Comparison of ENCODE assay signal across 8 cellular contexts in the genomic region with DNA sequence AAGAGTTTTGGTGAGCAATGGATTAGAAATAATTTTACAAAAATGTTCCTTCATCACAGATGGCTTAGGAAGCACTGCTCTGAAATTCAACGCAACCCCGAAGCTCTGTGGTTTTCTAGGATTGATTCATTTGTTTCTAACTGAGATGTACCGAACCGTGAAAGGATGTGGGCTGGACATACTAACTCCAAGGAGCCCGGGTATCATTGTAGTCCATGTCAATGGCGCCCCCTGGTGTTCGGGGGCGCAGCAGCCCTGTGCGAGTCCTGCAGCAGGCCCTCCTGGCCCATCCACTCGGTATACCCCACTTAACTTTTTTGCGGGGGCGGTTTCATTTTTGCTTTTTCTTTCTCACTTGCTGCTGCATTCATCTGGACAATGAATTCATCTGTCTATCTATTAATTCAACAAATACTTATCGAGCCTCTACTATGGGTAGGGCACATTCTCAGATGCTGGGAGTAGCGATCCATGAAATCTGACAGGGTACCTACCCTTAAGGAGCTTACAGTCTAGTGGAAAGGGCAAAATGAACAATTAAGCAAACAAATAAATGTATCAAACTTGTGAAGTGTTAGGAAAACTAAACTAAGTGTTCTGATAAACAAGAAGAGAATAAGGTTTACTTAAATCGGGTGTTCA. TPM values are rescaled to one million over a fixed set of nuclear protein-coding genes. Genes with fewer than 3 reads are reported as not detected.
A peak's percentile ranks its signal among the peaks of the same experiment; 100 is the strongest.
DNase-seq lines count a peak whose midpoint lies in the region; ATAC-seq and FAIRE-seq lines count a peak whose summit lies in the region.

No MANE protein-coding gene starts in this region.

- no peaks in the 10 kb centered on the region for H3K27me3 ChIP-seq in right cardiac atrium (ENCODE audit: control insufficient read depth, insufficient read depth)

- no peaks in the 10 kb centered on the region for H3K9me3 ChIP-seq in right cardiac atrium (ENCODE audit: control insufficient read depth, low read length)

- DNase-seq in CMK (ENCODE audit: low read depth): peak; percentile 39
- DNase-seq in GM18507 (ENCODE audit: extremely low spot score, insufficient read length, low read depth): peak; percentile 49
- peak; percentile 80 for DNase-seq in NAMALWA (ENCODE audit: low spot score)
- DNase-seq in activated CD4-positive, alpha-beta memory T cell treated with anti-CD3 and anti-CD28 coated beads, Interleukin-2, amount 10 ng/mL, durations not matched to agents 7 days and 5 days: peak; percentile 35
- DNase-seq in right cardiac atrium: peak; percentile 33 to 65 (median 63)
- peak; percentile 26 to 63 for DNase-seq in stimulated activated CD4-positive, alpha-beta T cell treated with anti-CD3 and anti-CD28 coated beads, Interleukin-2, amount 100 ng/mL, for 24 hours
- DNase-seq in NCI-H1092 (lab: John Stamatoyannopoulos, UW): no peak

- no peak overlapping the region for H3K4me3 Mint-ChIP-seq in activated CD4-positive, alpha-beta memory T cell treated with anti-CD3 and anti-CD28 coated beads, Interleukin-2, amount 10 ng/mL, durations not matched to agents 7 days and 5 days

- H3K27ac ChIP-seq in right cardiac atrium (ENCODE audit: low read length): no peak overlapping the region

- WGBS in right cardiac atrium: 45% methylated on average over 15 of the region's 15 CpGs

- FAIRE-seq in GM18507 (lab: Jason Lieb, UNC): peak; percentile 74

- no peaks in the 10 kb centered on the region for H3K36me3 Mint-ChIP-seq in activated CD4-positive, alpha-beta memory T cell treated with anti-CD3 and anti-CD28 coated beads, Interleukin-2, amount 10 ng/mL, durations not matched to agents 7 days and 5 days (ENCODE audit: low read depth)

- no peaks in the 10 kb centered on the region for H3K4me1 Mint-ChIP-seq in activated CD4-positive, alpha-beta memory T cell treated with anti-CD3 and anti-CD28 coated beads, Interleukin-2, amount 10 ng/mL, durations not matched to agents 7 days and 5 days

- no peaks in the 10 kb centered on the region for H3K27me3 Mint-ChIP-seq in activated CD4-positive, alpha-beta memory T cell treated with anti-CD3 and anti-CD28 coated beads, Interleukin-2, amount 10 ng/mL, durations not matched to agents 7 days and 5 days

- H3K4me3 ChIP-seq in right cardiac atrium (ENCODE audit: low read length): no peak overlapping the region

- no peak overlapping the region for H3K27ac Mint-ChIP-seq in activated CD4-positive, alpha-beta memory T cell treated with anti-CD3 and anti-CD28 coated beads, Interleukin-2, amount 10 ng/mL, durations not matched to agents 7 days and 5 days

- POLR2A ChIA-PET in activated CD4-positive, alpha-beta memory T cell treated with anti-CD3 and anti-CD28 coated beads, Interleukin-2, amount 10 ng/mL, durations not matched to agents 7 days and 5 days (lab: Charles Lee): no interaction called here

- intact Hi-C loops in right cardiac atrium (cut with DNase I): no loop called here

- ATAC-seq in HG02798 (IDR thresholded peaks at IDR 0.05; ENCODE audit: poor library complexity, unreplicated experiment) (peak; percentile 95), right cardiac atrium (peak in 1 of 2 donors; percentile 51)

- CTCF ChIA-PET in activated CD4-positive, alpha-beta memory T cell treated with anti-CD3 and anti-CD28 coated beads, Interleukin-2, amount 10 ng/mL, durations not matched to agents 7 days and 5 days (lab: Charles Lee): interaction anchor here (1.2 to 1.3 kb wide), 2 partner anchors 45 to 354 kb away, joined by 3 to 4 read pairs; no protein-coding TSS in a partner anchor

- H3K4me1 ChIP-seq in right cardiac atrium (ENCODE audit: control insufficient read depth, insufficient read depth, low read length): no peaks in the 10 kb centered on the region

- no peaks in the 10 kb centered on the region for H3K9me3 Mint-ChIP-seq in activated CD4-positive, alpha-beta memory T cell treated with anti-CD3 and anti-CD28 coated beads, Interleukin-2, amount 10 ng/mL, durations not matched to agents 7 days and 5 days

RNA-seq across cellular contexts. Expression of gene ITPRID1, which starts 25.2 kb away (rescaled TPM):
- not detected for total RNA-seq in activated CD4-positive, alpha-beta memory T cell treated with anti-CD3 and anti-CD28 coated beads, Interleukin-2, amount 10 ng/mL, durations not matched to agents 7 days and 5 days
- total RNA-seq in right cardiac atrium: not detected
- polyA plus RNA-seq in right cardiac atrium: not detected
